In the genomic region with DNA sequence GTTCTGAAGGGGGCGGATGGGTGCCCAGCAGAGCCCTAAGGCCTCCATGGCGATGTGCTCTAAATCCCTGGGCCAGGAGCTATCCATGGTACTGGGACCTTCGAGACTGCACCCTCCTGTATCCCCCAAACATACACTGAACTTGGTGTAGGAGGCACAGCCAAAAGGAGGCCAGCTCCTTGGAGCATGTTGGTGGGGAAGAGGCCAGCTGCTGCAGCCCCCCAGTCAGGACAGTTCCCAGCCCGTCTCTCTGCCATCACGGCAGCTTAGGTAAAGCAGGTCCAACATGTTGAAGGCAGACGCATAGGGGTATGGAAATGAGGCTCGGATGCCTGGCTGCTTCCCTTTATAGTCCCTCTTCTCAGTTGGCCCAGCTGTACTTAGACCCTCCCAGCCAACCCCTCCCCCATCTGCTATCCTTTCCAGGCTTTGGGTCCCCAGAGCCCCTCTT, we compare ENCODE assay signal across 10 cellular contexts. TPM values are rescaled to one million over a fixed set of nuclear protein-coding genes. Genes with fewer than 3 reads are reported as not detected.
DNase-seq lines count a peak whose midpoint lies in the region; ATAC-seq, FAIRE-seq and TF ChIP-seq lines count a peak whose summit lies in the region.
"Had no signal": no experiment of that assay in that cellular context is flagged by ENCODE, and none has a peak within 500 bp of the region (broad histone marks: within the 10 kb centered on the region; RNA-seq: fewer than 3 reads in every experiment).

No MANE protein-coding gene starts in this region.

- ATAC-seq in HepG2, result peak; percentile 32
- no peak for ATAC-seq in HG03045 (IDR thresholded peaks at IDR 0.05; ENCODE audit: unreplicated experiment)

- H3K36me3 ChIP-seq in HepG2 (replicated peaks in 1 of 2; ENCODE audit: control insufficient read depth in 1 of 2, insufficient read depth in 2 of 2, low read length in 2 of 2), result no peaks in the 10 kb centered on the region

- no peak overlapping the region for H3K9ac ChIP-seq in HepG2 (ENCODE audit: insufficient read depth, low read depth, low read length)

- TF ChIP-seq POLR2A in NB4 (IDR thresholded peaks at IDR 0.05; ENCODE audit: extremely low read depth, insufficient read length) (no peak), HepG2 (IDR thresholded peaks at IDR 0.05; ENCODE audit: insufficient read depth in 1 of 2, low read depth in 2 of 2, low read length in 2 of 2) (no peak)

- no peak overlapping the region for H2AFZ ChIP-seq in HepG2 (ENCODE audit: low read length)

- peaks cover 18% of the 10 kb centered on the region for H3K4me1 ChIP-seq in HepG2 (ENCODE audit: insufficient read depth, low read length)

- 38% methylated on average over 3 of the region's 7 CpGs for WGBS in HepG2 (ENCODE audit: low lambda C conversion rate)

- no peak for FAIRE-seq in HepG2 (lab: Jason Lieb, UNC)

- no peak for TF ChIP-seq EP300 in HepG2 (IDR thresholded peaks at IDR 0.05; ENCODE audit: low read depth in 2 of 2, low read length in 2 of 2)
- TF ChIP-seq EP300 in HepG2 (CRISPR knock-in tag; IDR thresholded peaks at IDR 0.05; ENCODE audit: borderline replicate concordance), result no peak

- no peak overlapping the region for H3K4me2 ChIP-seq in HepG2 (ENCODE audit: low read depth, low read length)

- H3K27me3 ChIP-seq in HepG2 (ENCODE audit: control insufficient read depth in 1 of 2, insufficient read depth in 2 of 2, low read length in 2 of 2), result peaks cover 3 to 70% of the 10 kb centered on the region in 2 experiments; a peak in 4 of 5 replicates

- BruUV-seq in HepG2 (replicated peaks; lab: Mats Ljungman, UMichigan), result no TSS peak

- no peaks in the 10 kb centered on the region for H3K79me2 ChIP-seq in HepG2 (ENCODE audit: insufficient read depth, low read length)

- in situ Hi-C loops in T47D (cut with HindIII; ENCODE audit: low pct_unique_long_range_greater_than_20kb, low sequenced_read_pairs), result no loop called here
- in situ Hi-C loops in HepG2 (cut with HindIII; ENCODE audit: extremely low pct_ligation_motif_present, low pct_unique_long_range_greater_than_20kb), result no loop called here

- intact Hi-C loops in HepG2 (cut with micrococcal nuclease; ENCODE audit: unreplicated experiment), result no loop called here

- POLR2A ChIA-PET in HepG2 (lab: Yijun Ruan, JAX), result interaction anchor here (0.6 to 1.0 kb wide), 2 partner anchors 10 to 34 kb away, joined by 3 read pairs; no protein-coding TSS in a partner anchor

- no peak for TF ChIP-seq RAD21 in HepG2 (CRISPR knock-in tag; IDR thresholded peaks at IDR 0.05)

- no peaks in the 10 kb centered on the region for H3K9me3 ChIP-seq in HepG2 (ENCODE audit: low read length)

- DNase-seq in ELR (ENCODE audit: low read depth), result peak; percentile 55
- DNase-seq in NB4 (ENCODE audit: low read depth), result peak; percentile 78
- peak; percentile 21 to 65 for DNase-seq in T47D (ENCODE audit: low read depth in 1 of 2, low spot score in 1 of 2)
- DNase-seq in HepG2 (ENCODE audit: low spot score), result peak; percentile 27
- no peak for DNase-seq in NCI-H2029 (lab: John Stamatoyannopoulos, UW)
- no peak for DNase-seq in stimulated activated CD4-positive, alpha-beta T cell treated with anti-CD3 and anti-CD28 coated beads, Interleukin-2, amount 100 ng/mL, for 24 hours
- no peak for DNase-seq in LoVo (ENCODE audit: low spot score)
- DNase-seq: naive B cell; stimulated activated naive CD4-positive, alpha-beta T cell treated with Interleukin-2 at 50 U/mL for 16 hours had no signal

- H3K4me3 ChIP-seq in NB4 (ENCODE audit: low read depth, low read length) (no peak overlapping the region), HepG2 (replicated peaks in 1 of 3; ENCODE audit: insufficient read depth in 1 of 3, low read depth in 2 of 3, low read length in 3 of 3) (no peak overlapping the region)

- CTCF ChIA-PET in HepG2 (lab: Yijun Ruan, JAX; ENCODE audit: low intra/inter-chr PET ratio, low total read pairs), result no interaction called here

- no peaks in the 10 kb centered on the region for H4K20me1 ChIP-seq in HepG2 (ENCODE audit: insufficient read depth, low read length)

- TF ChIP-seq CTCF in NB4 (IDR thresholded peaks at IDR 0.05; ENCODE audit: low read depth, low read length) (no peak), HepG2 (CRISPR knock-in tag; IDR thresholded peaks at IDR 0.05) (no peak)

- no peak overlapping the region for H3K27ac ChIP-seq in HepG2 (ENCODE audit: extremely low read length, insufficient read depth, low read length)

RNA-seq across cellular contexts. Expression of gene CAMKV, which starts 1.8 kb away (rescaled TPM):
- 0.13 and 0.15 TPM in 2 replicates for total RNA-seq in HepG2 (2016; rRNA removed; fragmentation: Illumina TruSeq; extraction: Trizol)
- total RNA-seq in HepG2 (2016; cell fraction: cytosol; rRNA removed; fragmentation: Illumina TruSeq; extraction: Trizol; ENCODE audit: low read depth), result not detected in 2 replicates
- total RNA-seq in HepG2 (2016; cell fraction: insoluble cytoplasmic fraction; rRNA removed; fragmentation: Illumina TruSeq; extraction: Trizol), result 0.17 TPM in 1 of 2 replicates, not detected in the other
- 0.14 TPM in 1 of 2 replicates, not detected in the other for total RNA-seq in HepG2 (2016; cell fraction: membrane; rRNA removed; fragmentation: Illumina TruSeq; extraction: Trizol)
- total RNA-seq in HepG2 (2016; cell fraction: nucleus; rRNA removed; fragmentation: Illumina TruSeq; extraction: Trizol), result 0.13 and 0.22 TPM in 2 replicates
- 0.13 and 0.22 TPM in 2 replicates for polyA plus RNA-seq in HepG2 (2011; rRNA removed)
- 0.13 and 0.23 TPM in 2 replicates for polyA plus RNA-seq in HepG2 (2011; cell fraction: cytosol; rRNA removed)
- 1.2 and 2.0 TPM in 2 replicates for polyA plus RNA-seq in HepG2 (2011; cell fraction: nucleus; rRNA removed)
- 0.33 and 0.38 TPM in 2 replicates for polyA plus RNA-seq in HepG2 (2012)
- not detected in 2 replicates for polyA plus RNA-seq in HepG2 (2016; cell fraction: cytosol; fragmentation: Illumina TruSeq; extraction: Trizol; ENCODE audit: low read depth)
- polyA plus RNA-seq in HepG2 (2016; cell fraction: insoluble cytoplasmic fraction; fragmentation: Illumina TruSeq; extraction: Trizol; ENCODE audit: low read depth), result 0.13 and 0.26 TPM in 2 replicates
- 0.08 and 0.10 TPM in 2 replicates for polyA plus RNA-seq in HepG2 (2016; cell fraction: membrane; fragmentation: Illumina TruSeq; extraction: Trizol; ENCODE audit: low read depth)
- polyA plus RNA-seq in HepG2 (2016; cell fraction: nucleus; fragmentation: Illumina TruSeq; extraction: Trizol; ENCODE audit: insufficient read depth, low read depth), result 0.53 and 0.60 TPM in 2 replicates
- polyA minus RNA-seq in HepG2 (2011; rRNA and poly(A)+ RNA removed; ENCODE audit: low replicate concordance), result 0.07 and 0.82 TPM in 2 replicates
- polyA minus RNA-seq in HepG2 (2011; cell fraction: cytosol; rRNA and poly(A)+ RNA removed), result not detected in 2 replicates
- polyA minus RNA-seq in HepG2 (2011; cell fraction: nucleus; rRNA and poly(A)+ RNA removed), result 1.3 TPM in 1 of 2 replicates, not detected in the other

RNA-seq across cellular contexts. Expression of gene TRAIP, which starts 11.5 kb away (rescaled TPM):
- 13.7 and 23.9 TPM in 2 replicates for total RNA-seq in HepG2 (2016; rRNA removed; fragmentation: Illumina TruSeq; extraction: Trizol)
- 9.1 and 11.5 TPM in 2 replicates for total RNA-seq in HepG2 (2016; cell fraction: cytosol; rRNA removed; fragmentation: Illumina TruSeq; extraction: Trizol; ENCODE audit: low read depth)
- 13.0 and 22.4 TPM in 2 replicates for total RNA-seq in HepG2 (2016; cell fraction: insoluble cytoplasmic fraction; rRNA removed; fragmentation: Illumina TruSeq; extraction: Trizol)
- total RNA-seq in HepG2 (2016; cell fraction: membrane; rRNA removed; fragmentation: Illumina TruSeq; extraction: Trizol), result 11.7 and 13.4 TPM in 2 replicates
- 28.5 and 36.3 TPM in 2 replicates for total RNA-seq in HepG2 (2016; cell fraction: nucleus; rRNA removed; fragmentation: Illumina TruSeq; extraction: Trizol)
- polyA plus RNA-seq in HepG2 (2011; rRNA removed), result 13.9 and 15.1 TPM in 2 replicates
- polyA plus RNA-seq in HepG2 (2011; cell fraction: cytosol; rRNA removed), result 14.0 and 14.3 TPM in 2 replicates
- polyA plus RNA-seq in HepG2 (2011; cell fraction: nucleus; rRNA removed), result 42.9 and 44.0 TPM in 2 replicates
- 7.3 and 9.8 TPM in 2 replicates for polyA plus RNA-seq in HepG2 (2012)
- 4.6 and 5.0 TPM in 2 replicates for polyA plus RNA-seq in HepG2 (2016; cell fraction: cytosol; fragmentation: Illumina TruSeq; extraction: Trizol; ENCODE audit: low read depth)
- 12.2 and 16.5 TPM in 2 replicates for polyA plus RNA-seq in HepG2 (2016; cell fraction: insoluble cytoplasmic fraction; fragmentation: Illumina TruSeq; extraction: Trizol; ENCODE audit: low read depth)
- polyA plus RNA-seq in HepG2 (2016; cell fraction: membrane; fragmentation: Illumina TruSeq; extraction: Trizol; ENCODE audit: low read depth), result 9.0 TPM in 2 replicates
- 45.6 and 54.0 TPM in 2 replicates for polyA plus RNA-seq in HepG2 (2016; cell fraction: nucleus; fragmentation: Illumina TruSeq; extraction: Trizol; ENCODE audit: insufficient read depth, low read depth)
- polyA minus RNA-seq in HepG2 (2011; rRNA and poly(A)+ RNA removed; ENCODE audit: low replicate concordance), result 23.5 and 39.7 TPM in 2 replicates
- 5.6 and 7.4 TPM in 2 replicates for polyA minus RNA-seq in HepG2 (2011; cell fraction: cytosol; rRNA and poly(A)+ RNA removed)
- 17.3 and 17.4 TPM in 2 replicates for polyA minus RNA-seq in HepG2 (2011; cell fraction: nucleus; rRNA and poly(A)+ RNA removed)

RNA-seq across cellular contexts. Expression of gene MST1R, which starts 35.8 kb away (rescaled TPM):
- total RNA-seq in HepG2 (2016; rRNA removed; fragmentation: Illumina TruSeq; extraction: Trizol), result 0.11 and 0.13 TPM in 2 replicates
- total RNA-seq in HepG2 (2016; cell fraction: cytosol; rRNA removed; fragmentation: Illumina TruSeq; extraction: Trizol; ENCODE audit: low read depth), result not detected in 2 replicates
- total RNA-seq in HepG2 (2016; cell fraction: insoluble cytoplasmic fraction; rRNA removed; fragmentation: Illumina TruSeq; extraction: Trizol), result 0.17 and 0.36 TPM in 2 replicates
- total RNA-seq in HepG2 (2016; cell fraction: membrane; rRNA removed; fragmentation: Illumina TruSeq; extraction: Trizol), result 0.03 TPM in 1 of 2 replicates, not detected in the other
- total RNA-seq in HepG2 (2016; cell fraction: nucleus; rRNA removed; fragmentation: Illumina TruSeq; extraction: Trizol), result 0.28 and 0.37 TPM in 2 replicates
- polyA plus RNA-seq in HepG2 (2011; rRNA removed), result 0.72 and 0.77 TPM in 2 replicates
- 0.21 TPM in 2 replicates for polyA plus RNA-seq in HepG2 (2011; cell fraction: cytosol; rRNA removed)
- 2.3 and 3.4 TPM in 2 replicates for polyA plus RNA-seq in HepG2 (2011; cell fraction: nucleus; rRNA removed)
- 0.09 and 0.52 TPM in 2 replicates for polyA plus RNA-seq in HepG2 (2012)
- polyA plus RNA-seq in HepG2 (2016; cell fraction: cytosol; fragmentation: Illumina TruSeq; extraction: Trizol; ENCODE audit: low read depth), result not detected in 2 replicates
- 0.11 TPM in 1 of 2 replicates, not detected in the other for polyA plus RNA-seq in HepG2 (2016; cell fraction: insoluble cytoplasmic fraction; fragmentation: Illumina TruSeq; extraction: Trizol; ENCODE audit: low read depth)
- 0.17 TPM in 1 of 2 replicates, not detected in the other for polyA plus RNA-seq in HepG2 (2016; cell fraction: membrane; fragmentation: Illumina TruSeq; extraction: Trizol; ENCODE audit: low read depth)
- 1.2 and 1.4 TPM in 2 replicates for polyA plus RNA-seq in HepG2 (2016; cell fraction: nucleus; fragmentation: Illumina TruSeq; extraction: Trizol; ENCODE audit: insufficient read depth, low read depth)
- polyA minus RNA-seq in HepG2 (2011; rRNA and poly(A)+ RNA removed; ENCODE audit: low replicate concordance), result 2.0 and 186 TPM in 2 replicates
- 1.5 and 3.4 TPM in 2 replicates for polyA minus RNA-seq in HepG2 (2011; cell fraction: cytosol; rRNA and poly(A)+ RNA removed)
- 0.77 and 2.4 TPM in 2 replicates for polyA minus RNA-seq in HepG2 (2011; cell fraction: nucleus; rRNA and poly(A)+ RNA removed)

RNA-seq across cellular contexts. Expression of gene UBA7, which starts 54.1 kb away (rescaled TPM):
- 5.8 and 9.5 TPM in 2 replicates for total RNA-seq in HepG2 (2016; rRNA removed; fragmentation: Illumina TruSeq; extraction: Trizol)
- total RNA-seq in HepG2 (2016; cell fraction: cytosol; rRNA removed; fragmentation: Illumina TruSeq; extraction: Trizol; ENCODE audit: low read depth), result 1.7 and 1.9 TPM in 2 replicates
- total RNA-seq in HepG2 (2016; cell fraction: insoluble cytoplasmic fraction; rRNA removed; fragmentation: Illumina TruSeq; extraction: Trizol), result 5.7 and 9.9 TPM in 2 replicates
- 1.4 and 1.8 TPM in 2 replicates for total RNA-seq in HepG2 (2016; cell fraction: membrane; rRNA removed; fragmentation: Illumina TruSeq; extraction: Trizol)
- total RNA-seq in HepG2 (2016; cell fraction: nucleus; rRNA removed; fragmentation: Illumina TruSeq; extraction: Trizol), result 11.0 and 11.7 TPM in 2 replicates
- polyA plus RNA-seq in HepG2 (2011; rRNA removed), result 16.5 and 20.2 TPM in 2 replicates
- 6.1 and 8.8 TPM in 2 replicates for polyA plus RNA-seq in HepG2 (2011; cell fraction: cytosol; rRNA removed)
- polyA plus RNA-seq in HepG2 (2011; cell fraction: nucleus; rRNA removed), result 175 and 207 TPM in 2 replicates
- polyA plus RNA-seq in HepG2 (2012), result 8.4 and 9.1 TPM in 2 replicates
- polyA plus RNA-seq in HepG2 (2016; cell fraction: cytosol; fragmentation: Illumina TruSeq; extraction: Trizol; ENCODE audit: low read depth), result 0.49 and 0.55 TPM in 2 replicates
- 3.6 and 4.7 TPM in 2 replicates for polyA plus RNA-seq in HepG2 (2016; cell fraction: insoluble cytoplasmic fraction; fragmentation: Illumina TruSeq; extraction: Trizol; ENCODE audit: low read depth)
- 0.78 and 0.79 TPM in 2 replicates for polyA plus RNA-seq in HepG2 (2016; cell fraction: membrane; fragmentation: Illumina TruSeq; extraction: Trizol; ENCODE audit: low read depth)
- 18.3 and 25.6 TPM in 2 replicates for polyA plus RNA-seq in HepG2 (2016; cell fraction: nucleus; fragmentation: Illumina TruSeq; extraction: Trizol; ENCODE audit: insufficient read depth, low read depth)
- polyA minus RNA-seq in HepG2 (2011; rRNA and poly(A)+ RNA removed; ENCODE audit: low replicate concordance), result 10.2 and 40.3 TPM in 2 replicates
- 7.9 and 8.9 TPM in 2 replicates for polyA minus RNA-seq in HepG2 (2011; cell fraction: cytosol; rRNA and poly(A)+ RNA removed)
- polyA minus RNA-seq in HepG2 (2011; cell fraction: nucleus; rRNA and poly(A)+ RNA removed), result 32.6 and 36.8 TPM in 2 replicates

Comparison
In these comparisons a context has a peak if more than half of its experiments do, and no peak if none do; other contexts are left out.
1. DNase-seq: peak in ELR (single experiment), NB4 (single experiment), T47D (2 of 2) and HepG2 (single experiment); none in NCI-H2029 (single experiment), stimulated activated CD4-positive, alpha-beta T cell treated with anti-CD3 and anti-CD28 coated beads, Interleukin-2, amount 100 ng/mL, for 24 hours (0 of 2) and LoVo (single experiment).